ENCODE assay signal across 1 cellular context in genomic region chr6:151100326-151100725, GRCh38.
TF ChIP-seq lines count a peak whose summit lies in the region.

No MANE protein-coding gene starts in this region.

TF ChIP-seq in K562, 482 proteins besides CTCF, POLR2A, EP300 and RAD21 (continued from another document):
- TF ChIP-seq ZNF592 (IDR thresholded peaks at IDR 0.05) (no peak), POLR2AphosphoS5 (IDR thresholded peaks at IDR 0.05; ENCODE audit: control insufficient read depth, insufficient read depth, low read depth, low read length) (peak; percentile 77), PKNOX1 (IDR thresholded peaks at IDR 0.05) (no peak), DNMT1 (IDR thresholded peaks at IDR 0.05) (no peak), RBM39 (optimal IDR thresholded peaks at IDR 0.05; ENCODE audit: low read depth, low read length) (no peak), STAT5A (IDR thresholded peaks at IDR 0.05; ENCODE audit: borderline replicate concordance, low read length) (peak; percentile 66; the same call in 1 of the 2 replicates), BACH1 (tag; IDR thresholded peaks at IDR 0.05) (no peak), DPF2 (IDR thresholded peaks at IDR 0.05) (peak; percentile 84), RHOXF2B (CRISPR knock-in tag; conservative IDR thresholded peaks at IDR 0.05) (no peak), PURB (CRISPR knock-in tag; IDR thresholded peaks at IDR 0.05; ENCODE audit: low read depth) (no peak), ZNF696 (CRISPR knock-in tag; conservative IDR thresholded peaks at IDR 0.05) (no peak), TFAM (CRISPR knock-in tag; conservative IDR thresholded peaks at IDR 0.05) (no peak), REST (CRISPR knock-in tag; IDR thresholded peaks at IDR 0.05; ENCODE audit: low read depth) (no peak), SMARCC2 (IDR thresholded peaks at IDR 0.05; ENCODE audit: low read depth) (peak; percentile 56; the same call in 1 of the 2 replicates), PHF8 (IDR thresholded peaks at IDR 0.05; ENCODE audit: borderline replicate concordance, low read length) (no peak), KDM1A (IDR thresholded peaks at IDR 0.05) (peak; percentile 82 to 86), NFIC (IDR thresholded peaks at IDR 0.05) (peak; percentile 63), ZNF121 (CRISPR knock-in tag; conservative IDR thresholded peaks at IDR 0.05) (no peak), CREB5 (CRISPR knock-in tag; IDR thresholded peaks at IDR 0.05) (no peak), U2AF1 (optimal IDR thresholded peaks at IDR 0.05; ENCODE audit: low read depth, low read length) (no peak), MCM7 (IDR thresholded peaks at IDR 0.05) (no peak), HDAC2 (IDR thresholded peaks at IDR 0.05) (peak; percentile 69), SMAD4 (CRISPR knock-in tag; conservative IDR thresholded peaks at IDR 0.05) (no peak), RBM17 (IDR thresholded peaks at IDR 0.05; ENCODE audit: borderline replicate concordance, low read depth, low read length) (no peak), NR3C1 (CRISPR knock-in tag; IDR thresholded peaks at IDR 0.05) (no peak), ZNF274 (IDR thresholded peaks at IDR 0.05; ENCODE audit: borderline replicate concordance, low read depth, low read length) (no peak), SAFB (IDR thresholded peaks at IDR 0.05; ENCODE audit: borderline replicate concordance, low read depth, low read length) (no peak), TEAD4 (IDR thresholded peaks at IDR 0.05; ENCODE audit: low read length) (peak; percentile 83), TEAD4 (CRISPR knock-in tag; IDR thresholded peaks at IDR 0.05; ENCODE audit: borderline replicate concordance) (no peak)
